In genomic region chr1:67619080-67619479, GRCh38 we compare ENCODE assay signal across 11 cellular contexts.
A peak's percentile ranks its signal among the peaks of the same experiment; 100 is the strongest.
DNase-seq lines count a peak whose midpoint lies in the region; ATAC-seq, FAIRE-seq and TF ChIP-seq lines count a peak whose summit lies in the region.
"Had no signal": no experiment of that assay in that cellular context is flagged by ENCODE, and none has a peak within 500 bp of the region (broad histone marks: within the 10 kb centered on the region; RNA-seq: fewer than 3 reads in every experiment).

No MANE protein-coding gene starts in this region.

- H3K4me1 ChIP-seq in pancreas (peaks cover 0 to 6% (median 0%) of the 10 kb centered on the region in 3 donors), uterus (peaks cover 0 to 4% of the 10 kb centered on the region in 2 donors)

- intact Hi-C loops in pancreas (cut with DNase I), result no loop called here
- intact Hi-C loops in uterus (cut with DNase I; ENCODE audit: low total_unique reads), result no loop called here

- H3K4me3 ChIP-seq in fibroblast of the aortic adventitia (ENCODE audit: low read depth, low read length) (no peak overlapping the region), pancreas (no peak overlapping the region), uterus (no peak overlapping the region)

- H3K36me3 ChIP-seq in pancreas, result no peaks in the 10 kb centered on the region
- no peaks in the 10 kb centered on the region for H3K36me3 ChIP-seq in uterus

- no peaks in the 10 kb centered on the region for H3K9me3 ChIP-seq in pancreas
- H3K9me3 ChIP-seq in uterus, result no peaks in the 10 kb centered on the region

- no peak for TF ChIP-seq POLR2A in uterus (IDR thresholded peaks at IDR 0.05)

- H3K27me3 ChIP-seq in pancreas, result no peaks in the 10 kb centered on the region
- H3K27me3 ChIP-seq in uterus, result no peaks in the 10 kb centered on the region

- H3K27ac ChIP-seq in pancreas, result peak overlapping the region in 3 of 4 donors; percentile 9 to 67 (median 38)
- H3K27ac ChIP-seq in uterus, result peak overlapping the region; percentile 80 to 90
- H3K27ac ChIP-seq: 22Rv1 had no signal

- WGBS in pancreas, 2 donors, result 49 to 55% methylated on average over 2 of the region's 2 CpGs

- ATAC-seq in pancreas, result peak in 1 of 4 donors; percentile 20
- ATAC-seq: stimulated activated naive CD8-positive, alpha-beta T cell treated with anti-CD3 and anti-CD28 coated beads, Interleukin-15, Interleukin-2, amounts not matched to agents 100 U/mL and 50 U/mL, for 24 hours had no signal

- no peak for FAIRE-seq in pancreas (lab: Jason Lieb, UNC)

- DNase-seq in DMS53 (lab: John Stamatoyannopoulos, UW), result peak; percentile 44
- DNase-seq in DMS53 treated with DMSO at 0.1 percent for 48 hours (lab: John Stamatoyannopoulos, UW; ENCODE audit: unreplicated experiment), result no peak
- peak; percentile 74 for DNase-seq in fibroblast of the aortic adventitia (ENCODE audit: low read depth)
- no peak for DNase-seq in pancreas
- DNase-seq in uterus, result peak in 1 of 2 donors; percentile 61
- no peak for DNase-seq in activated effector memory CD4-positive, alpha-beta T cell treated with anti-CD3 and anti-CD28 coated beads, Interleukin-2, amount 50 U/mL, for 16 hours
- DNase-seq in globus pallidus (ENCODE audit: low spot score), result no peak
- no peak for DNase-seq in mesenteric fat pad (ENCODE audit: low spot score)
- DNase-seq: stimulated activated CD4-positive, alpha-beta T cell treated with anti-CD3 and anti-CD28 coated beads, Interleukin-4, amount 100 ng/mL, for 1 hour; stimulated activated naive CD8-positive, alpha-beta T cell treated with anti-CD3 and anti-CD28 coated beads, Interleukin-15, Interleukin-2, amounts not matched to agents 100 U/mL and 50 U/mL, for 24 hours had no signal

- TF ChIP-seq CTCF in fibroblast of the aortic adventitia (IDR thresholded peaks at IDR 0.05; ENCODE audit: insufficient read depth, low read length), result no peak
- no peak for TF ChIP-seq CTCF in pancreas (IDR thresholded peaks at IDR 0.05)
- no peak for TF ChIP-seq CTCF in uterus (IDR thresholded peaks at IDR 0.05)

Comparison
In these comparisons a context has a peak if more than half of its experiments do, and no peak if none do; other contexts are left out.
1. DNase-seq: peak in DMS53 (single experiment) and fibroblast of the aortic adventitia (single experiment); none in DMS53 treated with DMSO at 0.1 percent for 48 hours (single experiment), pancreas (0 of 6), activated effector memory CD4-positive, alpha-beta T cell treated with anti-CD3 and anti-CD28 coated beads, Interleukin-2, amount 50 U/mL, for 16 hours (single experiment), globus pallidus (single experiment) and mesenteric fat pad (single experiment).